22 cellular contexts compared by ENCODE assay signal in the genomic region with DNA sequence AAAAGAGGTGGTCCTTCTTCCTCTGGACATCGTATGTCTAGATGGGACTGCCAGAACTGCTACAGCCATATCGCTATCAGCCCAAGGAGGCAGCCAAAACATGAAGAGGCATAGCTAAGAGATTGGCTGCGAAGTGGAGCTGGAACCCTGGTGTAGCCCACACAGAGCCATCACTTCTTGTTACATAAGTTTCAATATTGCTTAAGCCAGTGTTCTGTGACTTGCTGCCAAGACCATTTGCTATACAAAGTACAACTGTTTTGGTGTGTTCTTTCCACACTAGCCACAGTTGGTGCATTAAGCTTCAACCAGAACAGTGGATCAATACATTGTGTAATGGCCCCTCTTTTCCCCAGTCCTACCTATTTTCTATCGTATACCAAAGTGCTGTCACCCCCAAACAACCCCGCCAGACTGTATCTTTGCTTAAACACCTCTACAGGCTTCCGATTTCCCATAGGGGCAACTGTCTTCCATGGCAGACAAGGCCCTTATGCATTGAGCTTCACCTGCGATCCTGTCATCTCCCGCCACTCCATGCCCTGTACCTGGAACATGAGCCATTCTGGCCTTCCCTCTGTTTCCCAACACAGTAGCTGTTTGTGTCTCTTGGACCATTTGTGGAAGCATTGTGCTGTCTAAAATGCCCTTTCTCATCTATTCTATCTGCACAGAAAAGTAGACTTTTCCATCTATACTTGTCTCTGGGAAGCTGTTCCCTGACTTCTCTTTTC.
"Had no signal": no experiment of that assay in that cellular context is flagged by ENCODE, and none has a peak within 500 bp of the region (broad histone marks: within the 10 kb centered on the region; RNA-seq: fewer than 3 reads in every experiment).

No MANE protein-coding gene starts in this region.

- DNase-seq: cortex of kidney; effector memory CD8-positive, alpha-beta T cell; erythroblast; esophagus squamous epithelium; foreskin melanocyte; kidney; left lung; lower lobe of right lung; naive thymus-derived CD8-positive, alpha-beta T cell; nephron progenitor cell; occipital lobe; ovary; posterior cingulate gyrus; psoas muscle; sigmoid colon; stimulated activated CD4-positive, alpha-beta T cell treated with anti-CD3 and anti-CD28 coated beads, Interleukin-2, amount 100 ng/mL, for 24 hours; stimulated activated CD4-positive, alpha-beta T cell treated with anti-CD3 and anti-CD28 coated beads, Interleukin-4, amount 100 ng/mL, for 24 hours; stimulated activated naive CD8-positive, alpha-beta T cell treated with anti-CD3 and anti-CD28 coated beads, Interleukin-15, Interleukin-2, amounts not matched to agents 100 U/mL and 50 U/mL, for 24 hours; transverse colon; upper lobe of right lung; uterus had no signal

- H3K4me1 ChIP-seq: esophagus squamous epithelium, left lung, lower lobe of right lung, psoas muscle, transverse colon, upper lobe of right lung, uterus had no signal

- H3K4me3 ChIP-seq: esophagus squamous epithelium, left lung, lower lobe of right lung, ovary, psoas muscle, sigmoid colon, transverse colon, upper lobe of right lung, uterus had no signal

- H3K27ac ChIP-seq: esophagus squamous epithelium, left lung, lower lobe of right lung, ovary, psoas muscle, sigmoid colon, transverse colon, upper lobe of right lung, uterus had no signal

- H3K27me3 ChIP-seq: left lung, ovary, sigmoid colon, transverse colon, upper lobe of right lung, uterus had no signal

- H3K36me3 ChIP-seq: esophagus squamous epithelium, left lung, lower lobe of right lung, ovary, sigmoid colon, transverse colon, upper lobe of right lung, uterus had no signal

- ATAC-seq: effector memory CD8-positive, alpha-beta T cell; left lung; lower lobe of right lung; naive thymus-derived CD8-positive, alpha-beta T cell; psoas muscle; stimulated activated effector memory CD8-positive, alpha-beta T cell treated with anti-CD3 and anti-CD28 coated beads, Interleukin-12 subunit alpha, Interleukin-12 subunit beta, amount 100 ng/mL, for 72 hours; stimulated activated naive CD8-positive, alpha-beta T cell treated with anti-CD3 and anti-CD28 coated beads, Interleukin-15, Interleukin-2, amounts not matched to agents 100 U/mL and 50 U/mL, for 24 hours; upper lobe of right lung had no signal

- H3K9me3 ChIP-seq: esophagus squamous epithelium, left lung, lower lobe of right lung, ovary, psoas muscle, transverse colon, upper lobe of right lung, uterus had no signal
